In the genomic region with DNA sequence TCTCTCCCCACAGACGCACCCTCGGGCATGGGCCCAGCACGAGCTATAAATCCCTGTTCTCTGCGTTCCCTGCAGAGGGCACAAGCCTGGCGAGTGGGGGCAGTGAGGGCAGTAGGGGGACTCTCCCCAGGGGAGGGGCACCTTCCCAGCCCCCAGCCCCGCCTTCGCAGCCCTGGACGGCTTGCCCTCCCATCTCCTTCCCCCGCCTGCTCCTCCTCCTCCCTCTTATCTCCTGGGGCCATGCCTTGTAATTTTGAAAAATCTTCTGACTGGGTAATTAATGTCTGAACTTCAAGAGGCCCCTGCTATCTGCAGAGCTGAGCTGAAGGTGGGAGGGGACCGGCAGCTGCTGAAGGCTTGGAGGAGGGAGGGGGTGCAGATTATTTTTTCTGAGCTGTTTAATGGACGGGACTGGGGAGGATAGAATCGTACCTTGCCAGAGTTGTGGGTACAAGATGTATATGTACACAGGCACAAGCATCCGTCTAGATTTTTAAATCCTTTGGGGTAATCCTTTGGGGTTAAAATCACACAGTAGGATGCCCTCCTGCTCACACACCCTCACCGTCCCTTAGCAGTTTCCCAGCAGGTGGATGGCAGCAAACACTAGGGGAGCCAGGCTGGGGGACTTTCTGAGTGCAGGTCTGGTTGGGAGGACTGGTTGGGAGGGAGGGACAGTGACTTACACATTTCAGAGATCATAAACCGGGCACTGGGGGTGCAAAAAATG, we compare ENCODE assay signal across 10 cellular contexts.
DNase-seq lines count a peak whose midpoint lies in the region; ATAC-seq, FAIRE-seq and TF ChIP-seq lines count a peak whose summit lies in the region.
"Had no signal": no experiment of that assay in that cellular context is flagged by ENCODE, and none has a peak within 500 bp of the region (broad histone marks: within the 10 kb centered on the region; RNA-seq: fewer than 3 reads in every experiment).

No MANE protein-coding gene starts in this region.

- no peak for TF ChIP-seq POLR2A in IMR-90 (IDR thresholded peaks at IDR 0.05; ENCODE audit: low read depth, low read length)

- no peak overlapping the region for H3K23ac ChIP-seq in IMR-90 (ENCODE audit: low read depth, low read length)

- DNase-seq in IMR-90: no peak
- peak; percentile 77 for DNase-seq in SK-N-DZ (ENCODE audit: low spot score)
- DNase-seq in left ventricle myocardium inferior: no peak
- no peak for DNase-seq in middle frontal gyrus (ENCODE audit: extremely low spot score, low spot score)
- no peak for DNase-seq in effector CD8-positive, alpha-beta T cell (lab: John Stamatoyannopoulos, UW)
- no peak for DNase-seq in activated CD4-positive, CD25-positive, alpha-beta regulatory T cell (lab: John Stamatoyannopoulos, UW)
- DNase-seq in urothelium cell line (ENCODE audit: low spot score): no peak
- DNase-seq: cortex of kidney had no signal

- H3K27ac ChIP-seq in IMR-90 (ENCODE audit: insufficient read depth, low read length) (no peak overlapping the region), left ventricle myocardium inferior (replicated peaks) (peak overlapping the region; percentile 82)

- no peak overlapping the region for H2BK120ac ChIP-seq in IMR-90 (ENCODE audit: low read depth, low read length)

- in situ Hi-C loops in IMR-90 (cut with MboI; ENCODE audit: low sequenced_read_pairs): no loop called here

- H3K4me1 ChIP-seq in IMR-90 (ENCODE audit: control insufficient read depth, insufficient read depth, low read length): peaks cover 33% of the 10 kb centered on the region
- H3K4me1 ChIP-seq in left ventricle myocardium inferior: peaks cover 75% of the 10 kb centered on the region
- peaks cover 52% of the 10 kb centered on the region for H3K4me1 ChIP-seq in skeletal muscle satellite cell (ENCODE audit: control insufficient read depth, insufficient read depth, low read length)
- H3K4me1 ChIP-seq: HAP-1 had no signal

- no peaks in the 10 kb centered on the region for H3K27me3 ChIP-seq in IMR-90 (ENCODE audit: control insufficient read depth, insufficient read depth, low read length)
- no peaks in the 10 kb centered on the region for H3K27me3 ChIP-seq in left ventricle myocardium inferior (ENCODE audit: low read depth)
- no peaks in the 10 kb centered on the region for H3K27me3 ChIP-seq in skeletal muscle satellite cell (ENCODE audit: control insufficient read depth, insufficient read depth, low read length)

- H4K91ac ChIP-seq in IMR-90 (ENCODE audit: insufficient read depth, low read depth, low read length): no peak overlapping the region

- TF ChIP-seq CTCF in IMR-90 (conservative IDR thresholded peaks at IDR 0.05; ENCODE audit: low read depth, low read length) (no peak), left ventricle myocardium inferior (IDR thresholded peaks at IDR 0.05; ENCODE audit: borderline replicate concordance) (no peak)

- CTCF ChIA-PET in IMR-90 (lab: Yijun Ruan, JAX): interaction anchor here (1.1 kb wide), 1 partner anchor 112 kb away, joined by 4 read pairs; no protein-coding TSS in a partner anchor

- H4K20me1 ChIP-seq in IMR-90 (ENCODE audit: insufficient read depth, low read length): peaks cover 11% of the 10 kb centered on the region; the same call in 1 of the 2 replicates

- H2BK15ac ChIP-seq in IMR-90 (ENCODE audit: low read depth, low read length): no peak overlapping the region

- H3K4ac ChIP-seq in IMR-90 (ENCODE audit: low read depth, low read length): no peak overlapping the region; the same call in 1 of the 2 replicates

- no peak overlapping the region for H2AFZ ChIP-seq in IMR-90 (replicated peaks; ENCODE audit: low read length, poor library complexity)

- no peak overlapping the region for H4K5ac ChIP-seq in IMR-90 (ENCODE audit: low read depth, low read length)

- TF ChIP-seq RAD21 in IMR-90 (IDR thresholded peaks at IDR 0.05; ENCODE audit: low read length): no peak

- peak overlapping the region; percentile 52 for H2AK5ac ChIP-seq in IMR-90 (ENCODE audit: low read depth, low read length)

- H2BK20ac ChIP-seq in IMR-90 (ENCODE audit: low read depth, low read length): no peak overlapping the region

- no peak for ATAC-seq in IMR-90 (ENCODE audit: low read depth)

- no peak overlapping the region for H4K8ac ChIP-seq in IMR-90 (ENCODE audit: low read depth in 2 of 2, low read length in 2 of 2)

- H3K9me1 ChIP-seq in IMR-90 (ENCODE audit: insufficient read depth, low read length): peaks cover 27% of the 10 kb centered on the region

- no peak overlapping the region for H3K18ac ChIP-seq in IMR-90 (ENCODE audit: low read depth, low read length)

- H3K36me3 ChIP-seq in IMR-90 (ENCODE audit: control insufficient read depth, insufficient read depth, low read length) (peaks cover 6% of the 10 kb centered on the region; the same call in 1 of the 2 replicates), left ventricle myocardium inferior (no peaks in the 10 kb centered on the region), skeletal muscle satellite cell (ENCODE audit: insufficient read depth, low read length) (peaks cover 13% of the 10 kb centered on the region)
- H3K36me3 ChIP-seq: HAP-1 had no signal

- no peak for FAIRE-seq in urothelium cell line (lab: Jason Lieb, UNC)

- H3K56ac ChIP-seq in IMR-90 (ENCODE audit: extremely low read depth, insufficient read depth, low read length): no peak overlapping the region

- H3K9ac ChIP-seq in IMR-90 (ENCODE audit: low read depth, low read length): no peak overlapping the region
- H3K9ac ChIP-seq in skeletal muscle satellite cell (ENCODE audit: low read depth, low read length): peak overlapping the region; percentile 68

- intact Hi-C loops in IMR-90 (cut with micrococcal nuclease): loop anchor here (5.0 kb wide), 2 partner anchors 113 to 152 kb away; no protein-coding TSS in a partner anchor
- intact Hi-C loops in left ventricle myocardium inferior (cut with micrococcal nuclease): no loop called here

- POLR2A ChIA-PET in IMR-90 (lab: Charles Lee; ENCODE audit: unreplicated experiment): no interaction called here

- no peak overlapping the region for H2BK5ac ChIP-seq in IMR-90 (ENCODE audit: low read depth, low read length, poor library complexity, severe bottlenecking)

- H3K4me3 ChIP-seq in IMR-90 (ENCODE audit: insufficient read depth, low read depth, low read length) (no peak overlapping the region), left ventricle myocardium inferior (no peak overlapping the region), skeletal muscle satellite cell (ENCODE audit: low read length) (no peak overlapping the region)
- H3K4me3 ChIP-seq: HAP-1 had no signal

- no CpG with 5 or more reads among the region's 15 CpGs for WGBS in IMR-90 (ENCODE audit: extremely low coverage in 2 of 2, insufficient read length in 1 of 2), 2 experiments

- H2AK9ac ChIP-seq in IMR-90 (replicated peaks; ENCODE audit: low read depth, low read length, poor library complexity): no peak overlapping the region

- 0 out of 2 replicates have a peak overlapping the region, but pooled peaks have one; percentile 33 for H3K14ac ChIP-seq in IMR-90 (replicated peaks; ENCODE audit: low read depth, low read length)

- H3K9me3 ChIP-seq in IMR-90 (ENCODE audit: control insufficient read depth, insufficient read depth, low read length) (no peaks in the 10 kb centered on the region), left ventricle myocardium inferior (replicated peaks) (no peaks in the 10 kb centered on the region), skeletal muscle satellite cell (replicated peaks; ENCODE audit: low read length) (no peaks in the 10 kb centered on the region)
- H3K9me3 ChIP-seq: HAP-1 had no signal

- H3K79me1 ChIP-seq in IMR-90 (ENCODE audit: low read depth in 1 of 2, low read length in 2 of 2): peaks cover 18 to 91% of the 10 kb centered on the region in 2 experiments

- BruUV-seq in IMR-90 (replicated peaks; lab: Mats Ljungman, UMichigan): no TSS peak

- H3K4me2 ChIP-seq in IMR-90 (ENCODE audit: low read depth, low read length) (no peak overlapping the region), skeletal muscle satellite cell (ENCODE audit: low read length) (peak overlapping the region; percentile 61)

- dilution Hi-C loops in IMR-90 (cut with HindIII; ENCODE audit: low sequenced_read_pairs, unreplicated experiment): no loop called here

TF ChIP-seq in IMR-90, 13 proteins besides CTCF, POLR2A, EP300 and RAD21:
- TF ChIP-seq ELK1 (IDR thresholded peaks at IDR 0.05; ENCODE audit: borderline replicate concordance, low read depth, low read length) (no peak), NFE2L2 (IDR thresholded peaks at IDR 0.05; ENCODE audit: low read depth, low read length) (no peak), SMC3 (IDR thresholded peaks at IDR 0.05; ENCODE audit: low read depth, low read length) (no peak), CEBPB (IDR thresholded peaks at IDR 0.05; ENCODE audit: low read depth, low read length) (no peak), MAZ (IDR thresholded peaks at IDR 0.05; ENCODE audit: borderline replicate concordance, low read depth, low read length) (no peak), BHLHE40 (IDR thresholded peaks at IDR 0.05; ENCODE audit: low read depth, low read length) (no peak), RCOR1 (IDR thresholded peaks at IDR 0.05; ENCODE audit: insufficient replicate concordance, low read length) (no peak), MXI1 (IDR thresholded peaks at IDR 0.05; ENCODE audit: borderline replicate concordance, low read depth, low read length) (no peak), RFX5 (IDR thresholded peaks at IDR 0.05; ENCODE audit: low read depth, low read length) (no peak), CHD1 (IDR thresholded peaks at IDR 0.05; ENCODE audit: low read depth, low read length) (no peak), MAFK (IDR thresholded peaks at IDR 0.05; ENCODE audit: low read depth, low read length) (no peak)
- TF ChIP-seq, protein P1, sequence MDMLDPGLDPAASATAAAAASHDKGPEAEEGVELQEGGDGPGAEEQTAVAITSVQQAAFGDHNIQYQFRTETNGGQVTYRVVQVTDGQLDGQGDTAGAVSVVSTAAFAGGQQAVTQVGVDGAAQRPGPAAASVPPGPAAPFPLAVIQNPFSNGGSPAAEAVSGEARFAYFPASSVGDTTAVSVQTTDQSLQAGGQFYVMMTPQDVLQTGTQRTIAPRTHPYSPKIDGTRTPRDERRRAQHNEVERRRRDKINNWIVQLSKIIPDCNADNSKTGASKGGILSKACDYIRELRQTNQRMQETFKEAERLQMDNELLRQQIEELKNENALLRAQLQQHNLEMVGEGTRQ (IDR thresholded peaks at IDR 0.05; ENCODE audit: low read depth, low read length): no peak
